ENCODE assay signal across 12 cellular contexts in the genomic region with DNA sequence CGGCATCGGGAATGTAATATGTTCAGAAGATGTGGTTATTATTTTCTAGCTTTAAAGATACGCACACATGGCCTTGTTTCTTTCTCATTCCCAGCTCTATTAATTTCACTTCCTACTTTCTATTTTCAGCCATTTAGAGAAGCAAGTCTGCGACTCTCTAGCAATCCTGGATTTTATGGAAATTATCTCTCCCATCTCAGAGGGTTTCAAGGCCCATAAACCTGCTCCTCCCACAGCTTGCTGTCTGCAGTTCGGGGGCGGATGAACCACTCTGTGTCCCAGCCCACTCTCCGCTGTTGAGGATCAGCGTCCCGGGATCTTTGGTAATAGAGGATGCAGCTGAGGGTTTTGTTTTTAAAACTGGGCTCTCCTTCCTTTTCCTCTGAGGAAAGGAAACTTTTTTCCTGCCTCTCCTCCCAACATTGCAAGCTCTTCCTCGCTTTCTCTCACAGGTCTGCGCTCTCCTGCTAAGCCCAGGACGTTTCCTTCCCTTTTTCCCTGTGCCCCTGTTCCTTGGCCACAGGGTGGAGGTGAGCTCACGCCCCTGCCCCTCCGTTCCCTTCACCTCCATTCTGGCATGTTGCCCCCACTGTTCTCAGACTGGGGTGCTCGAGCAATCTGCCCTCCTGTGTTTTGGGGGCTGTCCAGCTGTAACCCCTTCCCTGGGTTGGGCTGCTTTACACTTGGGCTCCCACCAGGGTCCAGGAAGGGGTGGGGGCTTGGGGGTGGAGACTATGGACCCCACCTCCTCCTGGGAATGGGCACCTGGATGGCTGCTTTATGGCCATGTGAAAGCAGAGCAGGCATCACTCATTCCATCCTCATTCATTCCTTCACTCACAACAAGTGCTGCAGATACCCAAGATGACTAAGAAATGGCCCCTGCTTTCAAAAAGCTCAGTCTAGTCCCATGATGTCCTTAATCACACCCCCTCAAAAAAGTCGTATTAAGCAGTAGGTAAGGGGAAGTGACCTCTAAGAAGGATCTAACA. TPM values are rescaled to one million over a fixed set of nuclear protein-coding genes. Genes with fewer than 3 reads are reported as not detected.
DNase-seq lines count a peak whose midpoint lies in the region; ATAC-seq, FAIRE-seq and TF ChIP-seq lines count a peak whose summit lies in the region.
"Had no signal": no experiment of that assay in that cellular context is flagged by ENCODE, and none has a peak within 500 bp of the region (broad histone marks: within the 10 kb centered on the region; RNA-seq: fewer than 3 reads in every experiment).

No MANE protein-coding gene starts in this region.

- no peak for FAIRE-seq in endothelial cell of umbilical vein (lab: Jason Lieb, UNC)
- FAIRE-seq: colon had no signal

- BruUV-seq in endothelial cell of umbilical vein (replicated peaks; lab: Mats Ljungman, UMichigan), result no TSS peak

- peaks cover 0 to 3% (median 0%) of the 10 kb centered on the region in 3 donors for H3K36me3 Mint-ChIP-seq in CD8-positive, alpha-beta memory T cell

- no peaks in the 10 kb centered on the region for H3K79me2 ChIP-seq in DOHH2 (ENCODE audit: control insufficient read depth, low read length)
- H3K79me2 ChIP-seq in endothelial cell of umbilical vein (ENCODE audit: control insufficient read depth, insufficient read depth, low read length), result no peaks in the 10 kb centered on the region
- no peaks in the 10 kb centered on the region for H3K79me2 ChIP-seq in trophoblast cell (ENCODE audit: control insufficient read depth, insufficient read depth, low read length, poor library complexity)

- H3K9me3 Mint-ChIP-seq in CD8-positive, alpha-beta memory T cell, result no peaks in the 10 kb centered on the region

- no peaks in the 10 kb centered on the region for H3K9me2 ChIP-seq in DOHH2 (replicated peaks; ENCODE audit: control insufficient read depth, low read length)

- no peak overlapping the region for H3K27ac ChIP-seq in DOHH2 (ENCODE audit: low read depth, low read length)
- H3K27ac ChIP-seq in endothelial cell of umbilical vein (ENCODE audit: insufficient read depth, low read depth, low read length), result no peak overlapping the region
- H3K27ac ChIP-seq in trophoblast cell (ENCODE audit: low read depth, low read length), result no peak overlapping the region
- H3K27ac ChIP-seq in CD8-positive, alpha-beta memory T cell (ENCODE audit: low read depth, low read length), result no peak overlapping the region

- no peak for TF ChIP-seq POLR2A in endothelial cell of umbilical vein (IDR thresholded peaks at IDR 0.05; ENCODE audit: low read depth, low read length)

- peaks cover 2 to 23% of the 10 kb centered on the region in 2 donors for H3K27me3 Mint-ChIP-seq in CD8-positive, alpha-beta memory T cell

- H3K4me3 Mint-ChIP-seq in CD8-positive, alpha-beta memory T cell, result peak overlapping the region in 1 of 7 donors; percentile 44

- H3K36me3 ChIP-seq in DOHH2 (ENCODE audit: control insufficient read depth, low read length) (no peaks in the 10 kb centered on the region), endothelial cell of umbilical vein (ENCODE audit: control insufficient read depth in 2 of 2, extremely low read depth in 1 of 2, insufficient read depth in 2 of 2, low read length in 2 of 2) (no peaks in the 10 kb centered on the region), trophoblast cell (ENCODE audit: control insufficient read depth in 1 of 2, insufficient read depth in 2 of 2, low read length in 2 of 2) (no peaks in the 10 kb centered on the region)
- no peaks in the 10 kb centered on the region for H3K36me3 ChIP-seq in CD8-positive, alpha-beta memory T cell (ENCODE audit: insufficient read depth, low read length)

- no peak overlapping the region for H2BK120ac ChIP-seq in trophoblast cell (ENCODE audit: insufficient read depth, low read length, poor library complexity)

- no peak overlapping the region for H3K18ac ChIP-seq in trophoblast cell (ENCODE audit: low read length)

- H3K4me2 ChIP-seq in DOHH2 (ENCODE audit: low read length) (peak overlapping the region; percentile 8; the same call in 1 of the 2 replicates), endothelial cell of umbilical vein (ENCODE audit: insufficient read depth, low read length) (no peak overlapping the region), trophoblast cell (ENCODE audit: low read length) (no peak overlapping the region)

- no CpG with 5 or more reads among the region's 16 CpGs for WGBS in trophoblast cell (ENCODE audit: extremely low coverage, insufficient coverage, insufficient read length)

- H3K4me1 ChIP-seq in DOHH2 (ENCODE audit: control insufficient read depth, low read length) (peaks cover 15% of the 10 kb centered on the region), endothelial cell of umbilical vein (ENCODE audit: control insufficient read depth, extremely low read depth, insufficient read depth, low read length) (no peaks in the 10 kb centered on the region), trophoblast cell (ENCODE audit: control insufficient read depth in 1 of 2, insufficient read depth in 2 of 2, low read length in 2 of 2) (peaks cover 0 to 3% of the 10 kb centered on the region in 2 experiments)
- peaks cover 6% of the 10 kb centered on the region for H3K4me1 ChIP-seq in CD8-positive, alpha-beta memory T cell (ENCODE audit: insufficient read depth, low read length)

- H3K4ac ChIP-seq in trophoblast cell (ENCODE audit: low read depth, low read length), result no peak overlapping the region

- no peak overlapping the region for H3K9ac ChIP-seq in endothelial cell of umbilical vein (replicated peaks; ENCODE audit: extremely low read depth, insufficient read depth, low read length)
- no peak overlapping the region for H3K9ac ChIP-seq in trophoblast cell (ENCODE audit: low read length)

- POLR2A ChIA-PET in endothelial cell of umbilical vein (lab: Charles Lee), result no interaction called here
- POLR2A ChIA-PET in CD8-positive, alpha-beta memory T cell (lab: Charles Lee), result no interaction called here

- CTCF ChIA-PET in endothelial cell of umbilical vein (lab: Charles Lee), result interaction anchor here (0.8 to 1.3 kb wide), 3 partner anchors 8 to 91 kb away, joined by 3 to 5 read pairs (median 3); a partner anchor contains a TSS
- CTCF ChIA-PET in CD8-positive, alpha-beta memory T cell (lab: Charles Lee), result interaction anchor here (1.1 kb wide), 1 partner anchor 70 kb away, joined by 3 read pairs; no protein-coding TSS in a partner anchor

- H3K9me3 ChIP-seq in DOHH2 (ENCODE audit: control insufficient read depth, insufficient read depth, low read length) (no peaks in the 10 kb centered on the region), endothelial cell of umbilical vein (replicated peaks; ENCODE audit: control insufficient read depth, insufficient read depth, low read length) (no peaks in the 10 kb centered on the region), trophoblast cell (ENCODE audit: insufficient read depth, low read depth, low read length) (no peaks in the 10 kb centered on the region)
- no peaks in the 10 kb centered on the region for H3K9me3 ChIP-seq in CD8-positive, alpha-beta memory T cell (ENCODE audit: low read length)

- no peak overlapping the region for H3K27ac Mint-ChIP-seq in CD8-positive, alpha-beta memory T cell

- H3K23ac ChIP-seq in trophoblast cell (ENCODE audit: low read length), result no peak overlapping the region

- intact Hi-C loops in endothelial cell of umbilical vein (cut with micrococcal nuclease), result no loop called here

- H3K14ac ChIP-seq in trophoblast cell (ENCODE audit: low read length), result no peak overlapping the region

- H3K27me3 ChIP-seq in DOHH2 (ENCODE audit: control insufficient read depth, low read length) (peaks cover 37% of the 10 kb centered on the region), endothelial cell of umbilical vein (ENCODE audit: control insufficient read depth in 2 of 2, insufficient read depth in 2 of 2, low read length in 2 of 2) (peaks cover 0 to 10% of the 10 kb centered on the region in 2 experiments), trophoblast cell (ENCODE audit: insufficient read depth, low read length) (no peaks in the 10 kb centered on the region)
- no peaks in the 10 kb centered on the region for H3K27me3 ChIP-seq in CD8-positive, alpha-beta memory T cell (ENCODE audit: insufficient read depth, low read length, poor library complexity, severe bottlenecking)

- H4K12ac ChIP-seq in trophoblast cell (ENCODE audit: low read depth, low read length), result no peak overlapping the region

- H3K4me3 ChIP-seq in DOHH2 (ENCODE audit: low read length) (no peak overlapping the region), endothelial cell of umbilical vein (replicated peaks in 1 of 3; ENCODE audit: insufficient read depth in 1 of 3, low read depth in 1 of 3, low read length in 3 of 3) (no peak overlapping the region), trophoblast cell (ENCODE audit: low read depth, low read length) (no peak overlapping the region)
- H3K4me3 ChIP-seq in CD8-positive, alpha-beta memory T cell (ENCODE audit: low read length), result no peak overlapping the region

- H2BK5ac ChIP-seq in trophoblast cell (ENCODE audit: low read depth, low read length, poor library complexity), result no peak overlapping the region

- DNase-seq in KBM-7, result peak; percentile 57
- peak; percentile 8 for DNase-seq in endothelial cell of umbilical vein (ENCODE audit: low read depth, low spot score)
- DNase-seq in trophoblast cell, result peak in 1 of 2 donors; percentile 34
- DNase-seq in COR-L47 (lab: John Stamatoyannopoulos, UW), result no peak
- no peak for DNase-seq in CD8-positive, alpha-beta memory T cell
- no peak for DNase-seq in G401 (ENCODE audit: low spot score)
- DNase-seq: activated effector memory CD4-positive, alpha-beta T cell treated with anti-CD3 and anti-CD28 coated beads, Interleukin-2, amount 50 U/mL, for 16 hours; hypothalamus; NCI-H524 treated with DMSO at 0.1 percent for 48 hours had no signal

- H3K9me1 ChIP-seq in endothelial cell of umbilical vein (replicated peaks; ENCODE audit: control insufficient read depth, extremely low read depth, insufficient read depth, low read length), result no peaks in the 10 kb centered on the region

- dilution Hi-C loops in endothelial cell of umbilical vein (cut with MboI; ENCODE audit: extremely low pct_ligation_motif_present, low sequenced_read_pairs), result no loop called here

- H4K91ac ChIP-seq in trophoblast cell (ENCODE audit: low read depth, low read length), result no peak overlapping the region

- H2AFZ ChIP-seq in endothelial cell of umbilical vein (ENCODE audit: low read depth, low read length) (no peak overlapping the region), trophoblast cell (ENCODE audit: insufficient read depth, low read length, poor library complexity) (peak overlapping the region; percentile 31)

- H4K20me1 ChIP-seq in DOHH2 (ENCODE audit: control insufficient read depth, insufficient read depth, low read depth, low read length) (no peaks in the 10 kb centered on the region), endothelial cell of umbilical vein (replicated peaks; ENCODE audit: control insufficient read depth, extremely low read depth, insufficient read depth, low read length) (no peaks in the 10 kb centered on the region)

- no peak overlapping the region for H2AK5ac ChIP-seq in trophoblast cell (ENCODE audit: low read length)

- in situ Hi-C loops in KBM-7 (cut with MboI; ENCODE audit: low pct_unique_long_range_greater_than_20kb, low sequenced_read_pairs), result no loop called here
- in situ Hi-C loops in G401 (cut with HindIII; ENCODE audit: low sequenced_read_pairs), result no loop called here

- H3K4me1 Mint-ChIP-seq in CD8-positive, alpha-beta memory T cell, result peaks cover 8 to 16% (median 12%) of the 10 kb centered on the region in 3 donors

- no peaks in the 10 kb centered on the region for H3F3A ChIP-seq in DOHH2 (ENCODE audit: control insufficient read depth, insufficient read depth)

- no peaks in the 10 kb centered on the region for H3K79me1 ChIP-seq in trophoblast cell (ENCODE audit: low read length)

- no peak for ATAC-seq in HG03159 (IDR thresholded peaks at IDR 0.05; ENCODE audit: unreplicated experiment)

- no peak for TF ChIP-seq CTCF in DOHH2 (IDR thresholded peaks at IDR 0.05; ENCODE audit: low read depth, low read length, poor library complexity, severe bottlenecking)
- TF ChIP-seq CTCF in endothelial cell of umbilical vein (IDR thresholded peaks at IDR 0.05; ENCODE audit: extremely low read depth in 1 of 2, insufficient read depth in 1 of 2, low read depth in 1 of 2, low read length in 2 of 2), result no peak

- no peak overlapping the region for H2BK12ac ChIP-seq in trophoblast cell (ENCODE audit: low read length)

- no peak overlapping the region for H4K8ac ChIP-seq in trophoblast cell (ENCODE audit: low read depth, low read length)

RNA-seq across cellular contexts. Expression of a gene that starts 54.9 kb away (rescaled TPM):
- 8.0 and 8.7 TPM in 2 replicates for total RNA-seq in endothelial cell of umbilical vein
- polyA plus RNA-seq in endothelial cell of umbilical vein, result 4.7 and 4.9 TPM in 2 replicates
- polyA plus RNA-seq in endothelial cell of umbilical vein (2011; cell fraction: cytosol; rRNA removed), result 3.5 and 3.7 TPM in 2 replicates
- 7.2 and 7.5 TPM in 2 replicates for polyA plus RNA-seq in endothelial cell of umbilical vein (2011; cell fraction: nucleus; rRNA removed)
- polyA plus RNA-seq in endothelial cell of umbilical vein (2012), result 6.0 and 7.5 TPM in 2 replicates
- polyA minus RNA-seq in endothelial cell of umbilical vein, result 8.0 and 9.0 TPM in 2 replicates
- 11.2 TPM for polyA minus RNA-seq in endothelial cell of umbilical vein (2011; cell fraction: cytosol; rRNA and poly(A)+ RNA removed)
- polyA minus RNA-seq in endothelial cell of umbilical vein (2011; cell fraction: nucleus; rRNA and poly(A)+ RNA removed), result 2.1 and 3.5 TPM in 2 replicates
- 5.7 and 6.1 TPM in 2 replicates for polyA plus RNA-seq in trophoblast cell (2013)
- total RNA-seq in CD8-positive, alpha-beta memory T cell, result 10 to 100 TPM; 16.4 to 16.5 TPM
- 9.1 TPM for polyA plus RNA-seq in CD8-positive, alpha-beta memory T cell
- 20.0 and 25.1 TPM in 2 replicates for total RNA-seq in G401 (2014; rRNA removed; shearing (Covaris generic))

Comparison
In these comparisons a context has a peak if more than half of its experiments do, and no peak if none do; other contexts are left out.
1. DNase-seq: peak in KBM-7 (single experiment) and endothelial cell of umbilical vein (single experiment); none in COR-L47 (single experiment), CD8-positive, alpha-beta memory T cell (0 of 5) and G401 (single experiment).